8 cellular contexts compared by ENCODE assay signal in the genomic region with DNA sequence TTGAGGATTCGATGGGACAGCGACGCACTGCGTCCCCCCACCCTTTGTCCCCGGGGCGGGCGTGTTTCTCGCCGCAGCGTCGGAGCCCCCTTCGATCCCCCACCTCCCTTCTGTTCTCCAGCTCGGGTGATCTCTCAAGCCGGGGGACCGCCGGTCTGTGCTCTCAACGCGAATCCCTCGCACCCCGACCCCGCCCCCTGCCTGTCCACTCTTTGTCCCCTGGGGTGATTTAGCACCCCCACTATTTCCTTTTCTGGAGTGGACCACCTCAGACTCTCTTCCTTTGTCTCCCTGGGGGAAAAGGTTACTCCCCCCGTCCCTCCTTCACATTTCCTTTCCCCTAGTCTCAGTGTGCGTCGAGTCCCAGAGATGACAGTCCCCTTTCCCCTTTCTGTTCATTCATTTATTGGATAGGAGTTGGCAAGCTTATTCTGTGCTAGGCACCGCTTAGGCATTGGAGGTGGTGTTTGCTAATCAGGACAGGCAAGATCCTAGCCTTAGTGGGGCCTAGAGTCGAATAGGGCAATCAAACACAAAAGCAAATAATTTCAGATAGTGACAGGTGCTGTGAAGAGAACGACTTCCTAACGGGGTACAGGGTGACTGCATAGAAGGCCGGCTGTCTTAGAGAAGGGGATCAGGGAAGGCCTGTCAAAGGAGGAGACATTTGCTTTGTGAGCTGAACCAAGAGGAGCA. TPM values are rescaled to one million over a fixed set of nuclear protein-coding genes. Genes with fewer than 3 reads are reported as not detected.
A peak's percentile ranks its signal among the peaks of the same experiment; 100 is the strongest.
DNase-seq lines count a peak whose midpoint lies in the region; ATAC-seq lines count a peak whose summit lies in the region.

No MANE protein-coding gene starts in this region.

- H3K27ac Mint-ChIP-seq in activated naive CD4-positive, alpha-beta T cell treated with anti-CD3 and anti-CD28 coated beads for 36 hours: peak overlapping the region; percentile 93

- H3K4me3 ChIP-seq in SJSA1 (peak overlapping the region; percentile 80), muscle layer of duodenum (ENCODE audit: low read depth in 1 of 2, low read length in 2 of 2) (peak overlapping the region; percentile 83 to 90)

- H3K27ac ChIP-seq in SJSA1 (peak overlapping the region; percentile 62), muscle layer of duodenum (ENCODE audit: low read length) (peak overlapping the region; percentile 55)

- ATAC-seq in esophagus mucosa (no peak), GM18867 (IDR thresholded peaks at IDR 0.05; ENCODE audit: unreplicated experiment) (no peak)

- no peaks in the 10 kb centered on the region for H3K9me3 Mint-ChIP-seq in activated naive CD4-positive, alpha-beta T cell treated with anti-CD3 and anti-CD28 coated beads for 36 hours

- H3K36me3 ChIP-seq in SJSA1 (peaks cover 16% of the 10 kb centered on the region), muscle layer of duodenum (ENCODE audit: control insufficient read depth in 1 of 2, insufficient read depth in 2 of 2, low read length in 2 of 2) (peaks cover 0 to 10% of the 10 kb centered on the region in 2 donors)

- peak overlapping the region; percentile 100 for H3K4me3 Mint-ChIP-seq in activated naive CD4-positive, alpha-beta T cell treated with anti-CD3 and anti-CD28 coated beads for 36 hours

- intact Hi-C loops in activated naive CD4-positive, alpha-beta T cell treated with anti-CD3 and anti-CD28 coated beads for 36 hours (cut with micrococcal nuclease): loop anchor here (1.0 to 5.0 kb wide), 8 partner anchors 8 to 421 kb away; partner anchors contain the start of genes ADNP and CEBPB

- H3K4me1 ChIP-seq in SJSA1 (replicated peaks): peaks cover 47% of the 10 kb centered on the region
- peaks cover 0 to 22% of the 10 kb centered on the region in 2 donors for H3K4me1 ChIP-seq in muscle layer of duodenum (ENCODE audit: control insufficient read depth in 1 of 2, insufficient read depth in 2 of 2, low read length in 2 of 2)

- H3K27me3 ChIP-seq in SJSA1 (replicated peaks) (no peaks in the 10 kb centered on the region), muscle layer of duodenum (ENCODE audit: low read depth, low read length) (no peaks in the 10 kb centered on the region)

- peaks cover 31% of the 10 kb centered on the region for H3K36me3 Mint-ChIP-seq in activated naive CD4-positive, alpha-beta T cell treated with anti-CD3 and anti-CD28 coated beads for 36 hours (ENCODE audit: low read depth)

- CTCF ChIA-PET in activated naive CD4-positive, alpha-beta T cell treated with anti-CD3 and anti-CD28 coated beads for 36 hours (lab: Charles Lee): interaction anchor here (1.0 to 6.4 kb wide), 11 partner anchors 9 to 66 kb away, joined by 3 to 51 read pairs (median 7); no protein-coding TSS in a partner anchor

- H3K27me3 Mint-ChIP-seq in activated naive CD4-positive, alpha-beta T cell treated with anti-CD3 and anti-CD28 coated beads for 36 hours (ENCODE audit: low read depth): no peaks in the 10 kb centered on the region

- H3K4me1 Mint-ChIP-seq in activated naive CD4-positive, alpha-beta T cell treated with anti-CD3 and anti-CD28 coated beads for 36 hours (ENCODE audit: low read depth): peaks cover 44% of the 10 kb centered on the region

- peak; percentile 29 for DNase-seq in activated naive CD4-positive, alpha-beta T cell treated with anti-CD3 and anti-CD28 coated beads for 36 hours
- no peak for DNase-seq in activated naive CD4-positive, alpha-beta T cell treated with Interleukin-2 at 50 U/mL for 16 hours
- DNase-seq in SJSA1 (ENCODE audit: low read depth in 1 of 2, low spot score in 2 of 2) (peak in 1 of 2 experiments; percentile 54), ecto neural progenitor cell (ENCODE audit: low spot score) (peak; percentile 58), activated gamma-delta T cell (lab: John Stamatoyannopoulos, UW) (no peak)

- H3K9me3 ChIP-seq in SJSA1 (replicated peaks): no peaks in the 10 kb centered on the region
- H3K9me3 ChIP-seq in muscle layer of duodenum (ENCODE audit: control insufficient read depth in 1 of 2, low read length in 2 of 2): no peaks in the 10 kb centered on the region

RNA-seq across cellular contexts. Expression of gene PTPN1, which starts 0.7 kb away (rescaled TPM):
- total RNA-seq in activated naive CD4-positive, alpha-beta T cell treated with anti-CD3 and anti-CD28 coated beads for 36 hours: 100 to 1,000 TPM; 111 to 119 TPM
- 61.1 and 71.3 TPM in 2 replicates for total RNA-seq in SJSA1 (2014; rRNA removed; shearing (Covaris generic))
- 23.3 TPM for total RNA-seq in esophagus mucosa

Comparison
In these comparisons a context has a peak if more than half of its experiments do, and no peak if none do; other contexts are left out.
1. DNase-seq: peak in activated naive CD4-positive, alpha-beta T cell treated with anti-CD3 and anti-CD28 coated beads for 36 hours (single experiment) and ecto neural progenitor cell (single experiment); none in activated naive CD4-positive, alpha-beta T cell treated with Interleukin-2 at 50 U/mL for 16 hours (single experiment) and activated gamma-delta T cell (single experiment).